In the genomic region with DNA sequence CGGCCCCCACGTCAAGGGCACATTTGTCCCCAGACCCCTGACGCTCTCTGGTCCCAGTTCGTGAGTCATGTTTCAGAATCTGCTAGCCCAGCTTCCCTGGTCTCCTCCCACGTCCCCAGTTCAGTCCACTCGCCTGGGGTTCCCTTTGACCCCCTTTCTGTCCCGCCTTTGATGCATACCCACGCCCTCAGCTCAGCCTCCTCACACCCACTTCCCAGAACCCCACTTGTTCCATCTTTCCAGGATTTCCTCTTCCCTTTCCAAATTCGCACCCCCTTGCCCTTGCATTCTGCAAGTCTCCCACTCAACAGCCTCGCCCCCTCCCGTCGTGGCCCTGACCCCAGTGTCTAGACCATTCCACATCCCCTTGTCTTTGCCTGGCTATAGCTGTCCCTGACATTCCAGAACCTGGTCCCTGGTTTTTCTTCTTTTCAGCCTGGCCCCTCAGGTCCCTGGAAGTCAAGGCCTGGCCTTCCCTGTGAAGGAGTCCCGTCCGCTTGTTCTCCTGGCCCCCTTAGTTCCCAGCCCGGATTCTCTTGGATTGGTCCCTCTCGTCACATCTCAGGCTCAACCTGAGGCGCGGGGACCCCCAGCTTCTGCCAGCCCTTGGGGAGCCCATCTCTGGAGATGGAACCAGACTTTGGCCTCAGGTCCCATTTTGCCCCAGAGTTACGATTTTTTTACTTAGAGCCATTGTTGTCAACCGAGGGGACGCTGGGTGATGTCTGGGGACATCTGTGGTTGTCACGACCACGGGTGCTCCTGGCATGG, we compare ENCODE assay signal across 10 cellular contexts. TPM values are rescaled to one million over a fixed set of nuclear protein-coding genes. Genes with fewer than 3 reads are reported as not detected.
DNase-seq lines count a peak whose midpoint lies in the region; ATAC-seq and TF ChIP-seq lines count a peak whose summit lies in the region.
"Had no signal": no experiment of that assay in that cellular context is flagged by ENCODE, and none has a peak within 500 bp of the region (broad histone marks: within the 10 kb centered on the region; RNA-seq: fewer than 3 reads in every experiment).

No MANE protein-coding gene starts in this region.

- H3K4me1 ChIP-seq in cardiac muscle cell (ENCODE audit: low read depth), result peaks cover 9% of the 10 kb centered on the region
- peaks cover 0 to 22% of the 10 kb centered on the region in 2 donors for H3K4me1 ChIP-seq in lung (ENCODE audit: control insufficient read depth in 2 of 2, insufficient read depth in 2 of 2, low read length in 2 of 2)
- H3K4me1 ChIP-seq in upper lobe of left lung, result peaks cover 30 to 47% (median 39%) of the 10 kb centered on the region in 4 donors

- intact Hi-C loops in cardiac septum (cut with DNase I), result loop anchor here (10.0 kb wide), 1 partner anchor 248 kb away; no protein-coding TSS in a partner anchor

- H3K27me3 ChIP-seq in cardiac muscle cell, result no peaks in the 10 kb centered on the region
- H3K27me3 ChIP-seq in lung (ENCODE audit: control insufficient read depth, insufficient read depth), result no peaks in the 10 kb centered on the region
- no peaks in the 10 kb centered on the region for H3K27me3 ChIP-seq in upper lobe of left lung

- H3K9me3 ChIP-seq in cardiac muscle cell (ENCODE audit: low read depth) (no peaks in the 10 kb centered on the region), lung (ENCODE audit: control insufficient read depth in 2 of 2, insufficient read depth in 1 of 2, low read length in 1 of 2) (no peaks in the 10 kb centered on the region), upper lobe of left lung (no peaks in the 10 kb centered on the region)

- H3K27ac ChIP-seq in cardiac muscle cell (no peak overlapping the region), lung (ENCODE audit: low read depth in 1 of 2, low read length in 1 of 2) (peak overlapping the region in 1 of 2 donors; percentile 76), upper lobe of left lung (peak overlapping the region in 3 of 4 donors; percentile 80 to 90 (median 82))

- no peak for TF ChIP-seq EP300 in upper lobe of left lung (IDR thresholded peaks at IDR 0.05)

- H3K4me3 ChIP-seq in cardiac muscle cell (peak overlapping the region; percentile 92), astrocyte of the spinal cord (ENCODE audit: low read depth, low read length) (peak overlapping the region; percentile 73), lung (peak overlapping the region; percentile 93), upper lobe of left lung (peak overlapping the region; percentile 80 to 98 (median 84))

- ATAC-seq in lung (ENCODE audit: insufficient read depth, low FRiP score) (no peak), upper lobe of left lung (ENCODE audit: low FRiP score in 2 of 2) (no peak)

- in situ Hi-C loops in astrocyte of the spinal cord (cut with HindIII; ENCODE audit: low sequenced_read_pairs), result no loop called here

- WGBS in lung, 2 donors, result 66 to 71% methylated on average over 23 of the region's 23 CpGs
- 61 to 74% methylated on average over 23 of the region's 23 CpGs for WGBS in upper lobe of left lung, 2 donors

- no peak for TF ChIP-seq POLR2A in upper lobe of left lung (IDR thresholded peaks at IDR 0.05)

- TF ChIP-seq CTCF in cardiac muscle cell (IDR thresholded peaks at IDR 0.05; ENCODE audit: low read depth, low read length), result no peak
- TF ChIP-seq CTCF in astrocyte of the spinal cord (IDR thresholded peaks at IDR 0.05; ENCODE audit: low read depth, low read length), result no peak
- no peak for TF ChIP-seq CTCF in lung (IDR thresholded peaks at IDR 0.05; ENCODE audit: control extremely low read depth, extremely low read depth)
- TF ChIP-seq CTCF in upper lobe of left lung (IDR thresholded peaks at IDR 0.05), result no peak

- H3K36me3 ChIP-seq in cardiac muscle cell, result no peaks in the 10 kb centered on the region
- H3K36me3 ChIP-seq in lung (ENCODE audit: control insufficient read depth in 2 of 2, insufficient read depth in 2 of 2, low read length in 2 of 2), result peaks cover 0 to 15% of the 10 kb centered on the region in 2 donors
- peaks cover 0 to 9% (median 4%) of the 10 kb centered on the region in 4 donors for H3K36me3 ChIP-seq in upper lobe of left lung

- DNase-seq in cardiac muscle cell (ENCODE audit: low read depth in 1 of 2, low spot score in 1 of 2) (no peak), cardiac septum (ENCODE audit: low spot score) (no peak), astrocyte of the spinal cord (ENCODE audit: low read depth, low spot score) (no peak), lung (ENCODE audit: low spot score) (no peak), upper lobe of left lung (peak in 1 of 2 donors; percentile 28), iPS-NIHi7 (ENCODE audit: extremely low spot score) (no peak), SK-N-DZ (ENCODE audit: low spot score) (no peak), Ammon's horn (ENCODE audit: low spot score) (no peak)
- DNase-seq: stimulated activated CD8-positive, alpha-beta memory T cell treated with anti-CD3 and anti-CD28 coated beads, Interleukin-4, amount 100 ng/mL, for 48 hours had no signal

RNA-seq across cellular contexts. Expression of gene NCLN, which starts 1.3 kb away (rescaled TPM):
- total RNA-seq in cardiac muscle cell (30.6 and 40.0 TPM in 2 replicates), cardiac septum (19.0 TPM), lung (100 to 1,000 TPM in 1 of 2 donors, 10 to 100 TPM in 1; 24.8 to 117 TPM), upper lobe of left lung (10 to 100 TPM; 35.6 to 87.0 (median 72.5) TPM)
- polyA plus RNA-seq in cardiac muscle cell (36.2 and 55.7 TPM in 2 replicates), lung (10 to 100 TPM; 54.3 to 71.9 TPM)
- polyA plus RNA-seq in SK-N-DZ (2014; cell fraction: cytosol; rRNA removed), result 47.8 and 70.4 TPM in 2 replicates
- polyA plus RNA-seq in SK-N-DZ (2014; cell fraction: nucleus; rRNA removed), result 72.9 and 104 TPM in 2 replicates

RNA-seq across cellular contexts. Expression of gene S1PR4, which starts 8.5 kb away (rescaled TPM):
- total RNA-seq in cardiac muscle cell (not detected in 2 replicates), cardiac septum (1.2 TPM), lung (10 to 100 TPM in 1 of 2 donors, 1 to 10 TPM in 1; 7.3 to 18.8 TPM), upper lobe of left lung (10 to 100 TPM; 19.1 to 41.6 (median 33.7) TPM)
- polyA plus RNA-seq in cardiac muscle cell (0.11 TPM in 1 of 2 replicates, not detected in the other), lung (10 to 100 TPM; 14.7 to 40.5 TPM)
- not detected in 2 replicates for polyA plus RNA-seq in SK-N-DZ (2014; cell fraction: cytosol; rRNA removed)
- not detected in 2 replicates for polyA plus RNA-seq in SK-N-DZ (2014; cell fraction: nucleus; rRNA removed)

RNA-seq across cellular contexts. Expression of gene CELF5, which starts 37.4 kb away (rescaled TPM):
- total RNA-seq in cardiac muscle cell (3.1 and 8.4 TPM in 2 replicates), cardiac septum (not detected), lung (under 1 TPM in 1 of 2 donors, not detected in 1; 0.12 TPM), upper lobe of left lung (under 1 TPM in 2 of 6 donors, not detected in 4; 0.49 to 0.76 TPM)
- polyA plus RNA-seq in cardiac muscle cell (4.5 and 7.2 TPM in 2 replicates), lung (under 1 TPM; 0.08 to 0.14 TPM)
- polyA plus RNA-seq in SK-N-DZ (2014; cell fraction: cytosol; rRNA removed), result 0.37 and 2.6 TPM in 2 replicates
- polyA plus RNA-seq in SK-N-DZ (2014; cell fraction: nucleus; rRNA removed), result 2.1 and 2.8 TPM in 2 replicates
- total RNA-seq: HT1080 had no signal

RNA-seq across cellular contexts. Expression of gene GNA15, which starts 51.2 kb away (rescaled TPM):
- total RNA-seq in cardiac muscle cell, result 0.12 TPM in 1 of 2 replicates, not detected in the other
- polyA plus RNA-seq in cardiac muscle cell, result not detected in 2 replicates
- total RNA-seq in cardiac septum, result 1.9 TPM
- 10 to 100 TPM; 18.6 to 36.0 TPM for total RNA-seq in lung
- polyA plus RNA-seq in lung, result 10 to 100 TPM; 21.5 to 65.4 TPM
- 10 to 100 TPM; 19.0 to 31.4 (median 28.4) TPM for total RNA-seq in upper lobe of left lung
- 0.24 TPM in 1 of 2 replicates, not detected in the other for polyA plus RNA-seq in SK-N-DZ (2014; cell fraction: cytosol; rRNA removed)
- not detected in 2 replicates for polyA plus RNA-seq in SK-N-DZ (2014; cell fraction: nucleus; rRNA removed)
